Comparison of ENCODE assay signal across 15 cellular contexts in the genomic region with DNA sequence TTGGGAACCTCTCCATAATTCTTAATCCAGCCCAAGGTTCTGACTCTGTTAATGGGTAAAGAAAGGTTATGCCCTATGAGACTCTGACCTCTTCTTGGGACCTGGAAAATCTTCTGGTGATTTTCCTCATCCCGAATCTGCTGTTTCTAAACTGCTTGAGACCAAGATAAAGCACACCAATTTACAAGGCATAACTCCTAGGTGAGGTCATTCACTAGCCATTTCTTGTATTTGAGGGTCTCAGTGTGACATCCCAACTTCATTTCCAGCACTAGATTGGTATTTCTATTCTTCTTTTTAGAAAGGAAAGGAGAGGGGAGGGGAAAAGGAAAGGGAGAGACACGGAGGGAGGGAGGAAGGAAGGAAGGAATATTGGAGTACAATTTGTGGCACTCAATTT. TPM values are rescaled to one million over a fixed set of nuclear protein-coding genes. Genes with fewer than 3 reads are reported as not detected.
DNase-seq lines count a peak whose midpoint lies in the region; ATAC-seq, FAIRE-seq and TF ChIP-seq lines count a peak whose summit lies in the region.
"Had no signal": no experiment of that assay in that cellular context is flagged by ENCODE, and none has a peak within 500 bp of the region (broad histone marks: within the 10 kb centered on the region; RNA-seq: fewer than 3 reads in every experiment).

No MANE protein-coding gene starts in this region.

- H4K8ac ChIP-seq in mesendoderm (ENCODE audit: low read depth, low read length) = no peak overlapping the region

- POLR2A ChIA-PET in endothelial cell of umbilical vein (lab: Charles Lee) = no interaction called here

- DNase-seq in endothelial cell of umbilical vein (ENCODE audit: low read depth, low spot score) (peak; percentile 18), mesendoderm (peak; percentile 94), HuH-7.5 (ENCODE audit: low spot score) (no peak), NCI-H1417 treated with DMSO at 0.1 percent for 48 hours (lab: John Stamatoyannopoulos, UW) (no peak), WERI-Rb-1 (no peak)
- DNase-seq: CD8-positive, alpha-beta memory T cell; HFFc6; KBM-7; NCI-H1092; NCI-H187; NCI-H446; PC-9 had no signal

- FAIRE-seq in endothelial cell of umbilical vein (lab: Jason Lieb, UNC) = no peak

- H3K36me3 ChIP-seq in HUES64 (ENCODE audit: insufficient read depth, low read length) (no peaks in the 10 kb centered on the region), endothelial cell of umbilical vein (ENCODE audit: control insufficient read depth in 2 of 2, extremely low read depth in 1 of 2, insufficient read depth in 2 of 2, low read length in 2 of 2) (no peaks in the 10 kb centered on the region), mesendoderm (ENCODE audit: control insufficient read depth, insufficient read depth, low read length) (no peaks in the 10 kb centered on the region), WERI-Rb-1 (no peaks in the 10 kb centered on the region)

- intact Hi-C loops in endothelial cell of umbilical vein (cut with micrococcal nuclease) = loop anchor here (1.0 to 5.0 kb wide), 2 partner anchors 12 to 110 kb away; no protein-coding TSS in a partner anchor

- no peaks in the 10 kb centered on the region for H3K79me1 ChIP-seq in mesendoderm (ENCODE audit: low read length)

- dilution Hi-C loops in endothelial cell of umbilical vein (cut with MboI; ENCODE audit: extremely low pct_ligation_motif_present, low sequenced_read_pairs) = no loop called here

- no TSS peak for BruUV-seq in endothelial cell of umbilical vein (replicated peaks; lab: Mats Ljungman, UMichigan)

- no peak for ATAC-seq in HG03520 (IDR thresholded peaks at IDR 0.05; ENCODE audit: unreplicated experiment)

- peak overlapping the region; percentile 70 for H2BK5ac ChIP-seq in mesendoderm (ENCODE audit: low read length)

- TF ChIP-seq POLR2A in endothelial cell of umbilical vein (IDR thresholded peaks at IDR 0.05; ENCODE audit: low read depth, low read length) = no peak

- H3K27me3 ChIP-seq in HUES64 (ENCODE audit: insufficient read depth, low read length) (no peaks in the 10 kb centered on the region), endothelial cell of umbilical vein (ENCODE audit: control insufficient read depth in 2 of 2, insufficient read depth in 2 of 2, low read length in 2 of 2) (no peaks in the 10 kb centered on the region), mesendoderm (ENCODE audit: insufficient read depth, low read length, poor library complexity) (no peaks in the 10 kb centered on the region), WERI-Rb-1 (ENCODE audit: insufficient read depth, low read depth, severe bottlenecking) (no peaks in the 10 kb centered on the region)

- peak overlapping the region; percentile 50 for H2AFZ ChIP-seq in endothelial cell of umbilical vein (ENCODE audit: low read depth, low read length)
- H2AFZ ChIP-seq: PC-9 had no signal

- TF ChIP-seq CTCF in endothelial cell of umbilical vein (IDR thresholded peaks at IDR 0.05; ENCODE audit: extremely low read depth in 1 of 2, insufficient read depth in 1 of 2, low read depth in 1 of 2, low read length in 2 of 2) (no peak), WERI-Rb-1 (IDR thresholded peaks at IDR 0.05; ENCODE audit: low read depth, low read length) (no peak)

- H3K9me3 ChIP-seq in HUES64 (ENCODE audit: insufficient read depth, low read depth, low read length) (no peaks in the 10 kb centered on the region), endothelial cell of umbilical vein (replicated peaks; ENCODE audit: control insufficient read depth, insufficient read depth, low read length) (no peaks in the 10 kb centered on the region), WERI-Rb-1 (ENCODE audit: severe bottlenecking) (no peaks in the 10 kb centered on the region)

- H3K9ac ChIP-seq in HUES64 (ENCODE audit: low read depth, low read length) (peak overlapping the region; percentile 46; the same call in 1 of the 2 replicates), endothelial cell of umbilical vein (replicated peaks; ENCODE audit: extremely low read depth, insufficient read depth, low read length) (no peak overlapping the region), mesendoderm (ENCODE audit: low read length) (peak overlapping the region; percentile 25)

- H2BK120ac ChIP-seq in mesendoderm (ENCODE audit: low read depth, low read length) = peak overlapping the region; percentile 45

- no peaks in the 10 kb centered on the region for H4K20me1 ChIP-seq in endothelial cell of umbilical vein (replicated peaks; ENCODE audit: control insufficient read depth, extremely low read depth, insufficient read depth, low read length)

- H3K4me3 ChIP-seq in HUES64 (ENCODE audit: low read length) (no peak overlapping the region), endothelial cell of umbilical vein (replicated peaks in 1 of 3; ENCODE audit: insufficient read depth in 1 of 3, low read depth in 1 of 3, low read length in 3 of 3) (no peak overlapping the region), mesendoderm (ENCODE audit: low read length) (no peak overlapping the region), WERI-Rb-1 (ENCODE audit: low read depth, low read length) (no peak overlapping the region)
- H3K4me3 ChIP-seq: PC-9, SK-N-MC had no signal

- peak overlapping the region; percentile 98 for H3K4ac ChIP-seq in mesendoderm (ENCODE audit: low read depth, low read length)

- no peak overlapping the region for H2AK5ac ChIP-seq in mesendoderm (ENCODE audit: low read length)

- WGBS in HUES64 = 16% methylated on average over 2 of the region's 2 CpGs
- WGBS in mesendoderm (ENCODE audit: extremely low coverage, insufficient coverage, low lambda C conversion rate) = no CpG with 5 or more reads among the region's 2 CpGs

- no peaks in the 10 kb centered on the region for H3K9me1 ChIP-seq in endothelial cell of umbilical vein (replicated peaks; ENCODE audit: control insufficient read depth, extremely low read depth, insufficient read depth, low read length)

- H3K4me1 ChIP-seq in HUES64 (ENCODE audit: insufficient read depth, low read length) (peaks cover 30% of the 10 kb centered on the region), endothelial cell of umbilical vein (ENCODE audit: control insufficient read depth, extremely low read depth, insufficient read depth, low read length) (peaks cover 27% of the 10 kb centered on the region), mesendoderm (ENCODE audit: control insufficient read depth, low read depth, low read length) (peaks cover 4% of the 10 kb centered on the region)

- H3K4me2 ChIP-seq in endothelial cell of umbilical vein (ENCODE audit: insufficient read depth, low read length) = peak overlapping the region; percentile 10
- H3K4me2 ChIP-seq in mesendoderm (ENCODE audit: low read length) = no peak overlapping the region
- H3K4me2 ChIP-seq: PC-9 had no signal

- peak overlapping the region; percentile 58 for H3K56ac ChIP-seq in mesendoderm (ENCODE audit: low read length)

- H3K79me2 ChIP-seq in endothelial cell of umbilical vein (ENCODE audit: control insufficient read depth, insufficient read depth, low read length) = no peaks in the 10 kb centered on the region
- H3K79me2 ChIP-seq in mesendoderm (ENCODE audit: control insufficient read depth, insufficient read depth, low read length) = no peaks in the 10 kb centered on the region

- CTCF ChIA-PET in endothelial cell of umbilical vein (lab: Charles Lee) = interaction anchor here (1.2 kb wide), 1 partner anchor 13 kb away, joined by 3 read pairs; no protein-coding TSS in a partner anchor

- no peak overlapping the region for H3K23ac ChIP-seq in mesendoderm (ENCODE audit: low read length)

- peak overlapping the region; percentile 70 for H3K27ac ChIP-seq in HUES64 (ENCODE audit: low read depth, low read length)
- H3K27ac ChIP-seq in endothelial cell of umbilical vein (ENCODE audit: insufficient read depth, low read depth, low read length) = peak overlapping the region; percentile 62
- peak overlapping the region; percentile 90 for H3K27ac ChIP-seq in mesendoderm (ENCODE audit: low read depth, low read length)
- no peak overlapping the region for H3K27ac ChIP-seq in WERI-Rb-1
- H3K27ac ChIP-seq: PC-9, SK-N-MC had no signal

- H3K18ac ChIP-seq in mesendoderm (ENCODE audit: low read length) = peak overlapping the region; percentile 87

- H4K5ac ChIP-seq in mesendoderm (ENCODE audit: low read length) = no peak overlapping the region

- H2BK15ac ChIP-seq in mesendoderm (replicated peaks; ENCODE audit: low read depth) = peak overlapping the region; percentile 96

TF ChIP-seq in endothelial cell of umbilical vein, 7 proteins besides CTCF, POLR2A, EP300 and RAD21:
- TF ChIP-seq EZH2 (IDR thresholded peaks at IDR 0.05; ENCODE audit: borderline replicate concordance, low read depth, low read length, severe bottlenecking) (no peak), POLR2AphosphoS5 (IDR thresholded peaks at IDR 0.05; ENCODE audit: insufficient read depth, low read depth, low read length) (no peak), GATA2 (IDR thresholded peaks at IDR 0.05; ENCODE audit: insufficient read depth, insufficient read length, low read depth, low read length) (no peak), JUN (IDR thresholded peaks at IDR 0.05; ENCODE audit: borderline replicate concordance, insufficient read depth, insufficient read length, low read depth) (no peak), FOS (IDR thresholded peaks at IDR 0.05; ENCODE audit: borderline replicate concordance, insufficient read depth, low read length) (no peak), MYC (IDR thresholded peaks at IDR 0.05; ENCODE audit: low read depth, low read length) (no peak)
- TF ChIP-seq, protein P1, sequence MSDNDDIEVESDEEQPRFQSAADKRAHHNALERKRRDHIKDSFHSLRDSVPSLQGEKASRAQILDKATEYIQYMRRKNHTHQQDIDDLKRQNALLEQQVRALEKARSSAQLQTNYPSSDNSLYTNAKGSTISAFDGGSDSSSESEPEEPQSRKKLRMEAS (IDR thresholded peaks at IDR 0.05; ENCODE audit: insufficient read depth, insufficient read length) = no peak

RNA-seq across cellular contexts. Expression of a gene that starts 51.6 kb away (rescaled TPM):
- 2.4 TPM for polyA plus RNA-seq in HUES64 (2013, experiment 1 of 2)
- 3.7 TPM for polyA plus RNA-seq in HUES64 (2013, experiment 2 of 2)
- total RNA-seq in endothelial cell of umbilical vein = 6.5 and 8.3 TPM in 2 replicates
- polyA plus RNA-seq in endothelial cell of umbilical vein = 5.2 and 5.8 TPM in 2 replicates
- polyA plus RNA-seq in endothelial cell of umbilical vein (2011; cell fraction: cytosol; rRNA removed) = 5.4 and 5.5 TPM in 2 replicates
- 5.0 and 6.0 TPM in 2 replicates for polyA plus RNA-seq in endothelial cell of umbilical vein (2011; cell fraction: nucleus; rRNA removed)
- polyA plus RNA-seq in endothelial cell of umbilical vein (2012) = 20.1 and 26.7 TPM in 2 replicates
- polyA minus RNA-seq in endothelial cell of umbilical vein = 8.7 and 11.5 TPM in 2 replicates
- 4.3 TPM for polyA minus RNA-seq in endothelial cell of umbilical vein (2011; cell fraction: cytosol; rRNA and poly(A)+ RNA removed)
- 3.8 and 4.6 TPM in 2 replicates for polyA minus RNA-seq in endothelial cell of umbilical vein (2011; cell fraction: nucleus; rRNA and poly(A)+ RNA removed)
- 7.0 TPM for polyA plus RNA-seq in mesendoderm (2013, experiment 1 of 2)
- 7.3 TPM for polyA plus RNA-seq in mesendoderm (2013, experiment 2 of 2)
- polyA plus RNA-seq: CD8-positive, alpha-beta memory T cell had no signal

Comparison
In these comparisons a context has a peak if more than half of its experiments do, and no peak if none do; other contexts are left out.
1. DNase-seq: peak in endothelial cell of umbilical vein (single experiment) and mesendoderm (single experiment); none in HuH-7.5 (single experiment), NCI-H1417 treated with DMSO at 0.1 percent for 48 hours (single experiment) and WERI-Rb-1 (single experiment).